ENCODE assay signal across 1 cellular context in genomic region chr1:42766723-42767509, GRCh38.
TF ChIP-seq lines count a peak whose summit lies in the region.

Gene C1orf50 (plus strand): TSS chr1:42767249. CDS start chr1:42767312, 63 bp downstream.
A gene with protein sequence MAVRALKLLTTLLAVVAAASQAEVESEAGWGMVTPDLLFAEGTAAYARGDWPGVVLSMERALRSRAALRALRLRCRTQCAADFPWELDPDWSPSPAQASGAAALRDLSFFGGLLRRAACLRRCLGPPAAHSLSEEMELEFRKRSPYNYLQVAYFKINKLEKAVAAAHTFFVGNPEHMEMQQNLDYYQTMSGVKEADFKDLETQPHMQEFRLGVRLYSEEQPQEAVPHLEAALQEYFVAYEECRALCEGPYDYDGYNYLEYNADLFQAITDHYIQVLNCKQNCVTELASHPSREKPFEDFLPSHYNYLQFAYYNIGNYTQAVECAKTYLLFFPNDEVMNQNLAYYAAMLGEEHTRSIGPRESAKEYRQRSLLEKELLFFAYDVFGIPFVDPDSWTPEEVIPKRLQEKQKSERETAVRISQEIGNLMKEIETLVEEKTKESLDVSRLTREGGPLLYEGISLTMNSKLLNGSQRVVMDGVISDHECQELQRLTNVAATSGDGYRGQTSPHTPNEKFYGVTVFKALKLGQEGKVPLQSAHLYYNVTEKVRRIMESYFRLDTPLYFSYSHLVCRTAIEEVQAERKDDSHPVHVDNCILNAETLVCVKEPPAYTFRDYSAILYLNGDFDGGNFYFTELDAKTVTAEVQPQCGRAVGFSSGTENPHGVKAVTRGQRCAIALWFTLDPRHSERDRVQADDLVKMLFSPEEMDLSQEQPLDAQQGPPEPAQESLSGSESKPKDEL (minus strand): TSS chr1:42767028. CDS start chr1:42766971, 57 bp downstream.

TF ChIP-seq in H1, 55 proteins besides CTCF, POLR2A, EP300 and RAD21:
- TF ChIP-seq TAF1 (IDR thresholded peaks at IDR 0.05; ENCODE audit: low read depth, low read length) = peak; percentile 72
- peak; percentile 87 for TF ChIP-seq NRF1 (IDR thresholded peaks at IDR 0.05; ENCODE audit: low read depth, low read length)
- no peak for TF ChIP-seq EZH2 (IDR thresholded peaks at IDR 0.05; ENCODE audit: low read depth, low read length, severe bottlenecking)
- TF ChIP-seq KDM4A (IDR thresholded peaks at IDR 0.05; ENCODE audit: low read depth, low read length, severe bottlenecking) = peak; percentile 97
- no peak; the same call in 1 of the 2 replicates for TF ChIP-seq RBBP5 (IDR thresholded peaks at IDR 0.05; ENCODE audit: borderline replicate concordance, low read depth, low read length)
- TF ChIP-seq EGR1 (IDR thresholded peaks at IDR 0.05; ENCODE audit: borderline replicate concordance, low read depth, low read length) = peak; percentile 64; the same call in 1 of the 2 replicates
- TF ChIP-seq USF2 (IDR thresholded peaks at IDR 0.05; ENCODE audit: low read length) = no peak
- TF ChIP-seq NANOG (IDR thresholded peaks at IDR 0.05; ENCODE audit: insufficient read depth, low read depth, low read length, poor library complexity, severe bottlenecking) = no peak
- TF ChIP-seq SAP30 (IDR thresholded peaks at IDR 0.05; ENCODE audit: insufficient read depth, insufficient replicate concordance, low read length) = no peak
- TF ChIP-seq HDAC2 (IDR thresholded peaks at IDR 0.05; ENCODE audit: borderline replicate concordance in 1 of 2, low read depth in 2 of 2, low read length in 2 of 2) = peak in 1 of 2 experiments; percentile 89; a peak in 1 of 4 replicates
- no peak for TF ChIP-seq ZNF274 (IDR thresholded peaks at IDR 0.05; ENCODE audit: borderline replicate concordance, extremely low read depth, low read length)
- TF ChIP-seq BACH1 (IDR thresholded peaks at IDR 0.05; ENCODE audit: low read length) = no peak
- no peak for TF ChIP-seq TCF12 (IDR thresholded peaks at IDR 0.05; ENCODE audit: low read depth, low read length)
- no peak for TF ChIP-seq TAF7 (optimal IDR thresholded peaks at IDR 0.05; ENCODE audit: borderline replicate concordance, low read depth, low read length)
- TF ChIP-seq CTBP2 (IDR thresholded peaks at IDR 0.05; ENCODE audit: borderline replicate concordance, insufficient read depth, insufficient read length, low read length) = no peak
- TF ChIP-seq SP2 (IDR thresholded peaks at IDR 0.05; ENCODE audit: low read length) = no peak
- TF ChIP-seq, protein P1, sequence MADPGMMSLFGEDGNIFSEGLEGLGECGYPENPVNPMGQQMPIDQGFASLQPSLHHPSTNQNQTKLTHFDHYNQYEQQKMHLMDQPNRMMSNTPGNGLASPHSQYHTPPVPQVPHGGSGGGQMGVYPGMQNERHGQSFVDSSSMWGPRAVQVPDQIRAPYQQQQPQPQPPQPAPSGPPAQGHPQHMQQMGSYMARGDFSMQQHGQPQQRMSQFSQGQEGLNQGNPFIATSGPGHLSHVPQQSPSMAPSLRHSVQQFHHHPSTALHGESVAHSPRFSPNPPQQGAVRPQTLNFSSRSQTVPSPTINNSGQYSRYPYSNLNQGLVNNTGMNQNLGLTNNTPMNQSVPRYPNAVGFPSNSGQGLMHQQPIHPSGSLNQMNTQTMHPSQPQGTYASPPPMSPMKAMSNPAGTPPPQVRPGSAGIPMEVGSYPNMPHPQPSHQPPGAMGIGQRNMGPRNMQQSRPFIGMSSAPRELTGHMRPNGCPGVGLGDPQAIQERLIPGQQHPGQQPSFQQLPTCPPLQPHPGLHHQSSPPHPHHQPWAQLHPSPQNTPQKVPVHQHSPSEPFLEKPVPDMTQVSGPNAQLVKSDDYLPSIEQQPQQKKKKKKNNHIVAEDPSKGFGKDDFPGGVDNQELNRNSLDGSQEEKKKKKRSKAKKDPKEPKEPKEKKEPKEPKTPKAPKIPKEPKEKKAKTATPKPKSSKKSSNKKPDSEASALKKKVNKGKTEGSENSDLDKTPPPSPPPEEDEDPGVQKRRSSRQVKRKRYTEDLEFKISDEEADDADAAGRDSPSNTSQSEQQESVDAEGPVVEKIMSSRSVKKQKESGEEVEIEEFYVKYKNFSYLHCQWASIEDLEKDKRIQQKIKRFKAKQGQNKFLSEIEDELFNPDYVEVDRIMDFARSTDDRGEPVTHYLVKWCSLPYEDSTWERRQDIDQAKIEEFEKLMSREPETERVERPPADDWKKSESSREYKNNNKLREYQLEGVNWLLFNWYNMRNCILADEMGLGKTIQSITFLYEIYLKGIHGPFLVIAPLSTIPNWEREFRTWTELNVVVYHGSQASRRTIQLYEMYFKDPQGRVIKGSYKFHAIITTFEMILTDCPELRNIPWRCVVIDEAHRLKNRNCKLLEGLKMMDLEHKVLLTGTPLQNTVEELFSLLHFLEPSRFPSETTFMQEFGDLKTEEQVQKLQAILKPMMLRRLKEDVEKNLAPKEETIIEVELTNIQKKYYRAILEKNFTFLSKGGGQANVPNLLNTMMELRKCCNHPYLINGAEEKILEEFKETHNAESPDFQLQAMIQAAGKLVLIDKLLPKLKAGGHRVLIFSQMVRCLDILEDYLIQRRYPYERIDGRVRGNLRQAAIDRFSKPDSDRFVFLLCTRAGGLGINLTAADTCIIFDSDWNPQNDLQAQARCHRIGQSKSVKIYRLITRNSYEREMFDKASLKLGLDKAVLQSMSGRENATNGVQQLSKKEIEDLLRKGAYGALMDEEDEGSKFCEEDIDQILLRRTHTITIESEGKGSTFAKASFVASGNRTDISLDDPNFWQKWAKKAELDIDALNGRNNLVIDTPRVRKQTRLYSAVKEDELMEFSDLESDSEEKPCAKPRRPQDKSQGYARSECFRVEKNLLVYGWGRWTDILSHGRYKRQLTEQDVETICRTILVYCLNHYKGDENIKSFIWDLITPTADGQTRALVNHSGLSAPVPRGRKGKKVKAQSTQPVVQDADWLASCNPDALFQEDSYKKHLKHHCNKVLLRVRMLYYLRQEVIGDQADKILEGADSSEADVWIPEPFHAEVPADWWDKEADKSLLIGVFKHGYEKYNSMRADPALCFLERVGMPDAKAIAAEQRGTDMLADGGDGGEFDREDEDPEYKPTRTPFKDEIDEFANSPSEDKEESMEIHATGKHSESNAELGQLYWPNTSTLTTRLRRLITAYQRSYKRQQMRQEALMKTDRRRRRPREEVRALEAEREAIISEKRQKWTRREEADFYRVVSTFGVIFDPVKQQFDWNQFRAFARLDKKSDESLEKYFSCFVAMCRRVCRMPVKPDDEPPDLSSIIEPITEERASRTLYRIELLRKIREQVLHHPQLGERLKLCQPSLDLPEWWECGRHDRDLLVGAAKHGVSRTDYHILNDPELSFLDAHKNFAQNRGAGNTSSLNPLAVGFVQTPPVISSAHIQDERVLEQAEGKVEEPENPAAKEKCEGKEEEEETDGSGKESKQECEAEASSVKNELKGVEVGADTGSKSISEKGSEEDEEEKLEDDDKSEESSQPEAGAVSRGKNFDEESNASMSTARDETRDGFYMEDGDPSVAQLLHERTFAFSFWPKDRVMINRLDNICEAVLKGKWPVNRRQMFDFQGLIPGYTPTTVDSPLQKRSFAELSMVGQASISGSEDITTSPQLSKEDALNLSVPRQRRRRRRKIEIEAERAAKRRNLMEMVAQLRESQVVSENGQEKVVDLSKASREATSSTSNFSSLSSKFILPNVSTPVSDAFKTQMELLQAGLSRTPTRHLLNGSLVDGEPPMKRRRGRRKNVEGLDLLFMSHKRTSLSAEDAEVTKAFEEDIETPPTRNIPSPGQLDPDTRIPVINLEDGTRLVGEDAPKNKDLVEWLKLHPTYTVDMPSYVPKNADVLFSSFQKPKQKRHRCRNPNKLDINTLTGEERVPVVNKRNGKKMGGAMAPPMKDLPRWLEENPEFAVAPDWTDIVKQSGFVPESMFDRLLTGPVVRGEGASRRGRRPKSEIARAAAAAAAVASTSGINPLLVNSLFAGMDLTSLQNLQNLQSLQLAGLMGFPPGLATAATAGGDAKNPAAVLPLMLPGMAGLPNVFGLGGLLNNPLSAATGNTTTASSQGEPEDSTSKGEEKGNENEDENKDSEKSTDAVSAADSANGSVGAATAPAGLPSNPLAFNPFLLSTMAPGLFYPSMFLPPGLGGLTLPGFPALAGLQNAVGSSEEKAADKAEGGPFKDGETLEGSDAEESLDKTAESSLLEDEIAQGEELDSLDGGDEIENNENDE (IDR thresholded peaks at IDR 0.05; ENCODE audit: insufficient replicate concordance, low read length) = no peak
- no peak for TF ChIP-seq JUND (IDR thresholded peaks at IDR 0.05; ENCODE audit: low read length)
- TF ChIP-seq TEAD4 (IDR thresholded peaks at IDR 0.05; ENCODE audit: low read depth, low read length) = no peak; the same call in 1 of the 2 replicates
- TF ChIP-seq CREB1 (IDR thresholded peaks at IDR 0.05) = peak; percentile 52
- TF ChIP-seq YY1 (IDR thresholded peaks at IDR 0.05; ENCODE audit: low read depth, low read length) = peak; percentile 33; the same call in 1 of the 2 replicates
- no peak for TF ChIP-seq SP1 (IDR thresholded peaks at IDR 0.05; ENCODE audit: low read depth, low read length)
- TF ChIP-seq E2F6 (IDR thresholded peaks at IDR 0.05) = no peak; the same call in 1 of the 2 replicates
- TF ChIP-seq GABPA (IDR thresholded peaks at IDR 0.05; ENCODE audit: borderline replicate concordance, insufficient read depth, low read length) = no peak
- TF ChIP-seq CHD1 (IDR thresholded peaks at IDR 0.05; ENCODE audit: low read depth, low read length) = no peak
- no peak for TF ChIP-seq SRF (IDR thresholded peaks at IDR 0.05; ENCODE audit: low read depth, low read length)
- 0 out of 2 replicates have a peak, but pooled peaks have one; percentile 50 for TF ChIP-seq TBP (IDR thresholded peaks at IDR 0.05; ENCODE audit: low read depth, low read length)
- no peak for TF ChIP-seq SUZ12 (IDR thresholded peaks at IDR 0.05; ENCODE audit: low read length)
- TF ChIP-seq POU5F1 (IDR thresholded peaks at IDR 0.05; ENCODE audit: low read depth, low read length) = no peak
- TF ChIP-seq CBX8 (IDR thresholded peaks at IDR 0.05; ENCODE audit: borderline replicate concordance, low read depth, low read length) = no peak
- peak; percentile 64; the same call in 1 of the 2 replicates for TF ChIP-seq POLR2AphosphoS5 (IDR thresholded peaks at IDR 0.05; ENCODE audit: low read depth, low read length)
- no peak for TF ChIP-seq BRCA1 (IDR thresholded peaks at IDR 0.05; ENCODE audit: low read depth, low read length)
- TF ChIP-seq KDM1A (IDR thresholded peaks at IDR 0.05; ENCODE audit: borderline replicate concordance, low read length) = peak; percentile 75
- TF ChIP-seq JUN (IDR thresholded peaks at IDR 0.05; ENCODE audit: low read depth, low read length) = no peak
- no peak for TF ChIP-seq SIRT6 (IDR thresholded peaks at IDR 0.05; ENCODE audit: low read length)
- TF ChIP-seq PHF8 (conservative IDR thresholded peaks at IDR 0.05; ENCODE audit: low read depth, low read length) = peak; percentile 77; the same call in 1 of the 2 replicates
- peak; percentile 55 for TF ChIP-seq ASH2L (IDR thresholded peaks at IDR 0.05; ENCODE audit: low read length)
- TF ChIP-seq, protein P2, sequence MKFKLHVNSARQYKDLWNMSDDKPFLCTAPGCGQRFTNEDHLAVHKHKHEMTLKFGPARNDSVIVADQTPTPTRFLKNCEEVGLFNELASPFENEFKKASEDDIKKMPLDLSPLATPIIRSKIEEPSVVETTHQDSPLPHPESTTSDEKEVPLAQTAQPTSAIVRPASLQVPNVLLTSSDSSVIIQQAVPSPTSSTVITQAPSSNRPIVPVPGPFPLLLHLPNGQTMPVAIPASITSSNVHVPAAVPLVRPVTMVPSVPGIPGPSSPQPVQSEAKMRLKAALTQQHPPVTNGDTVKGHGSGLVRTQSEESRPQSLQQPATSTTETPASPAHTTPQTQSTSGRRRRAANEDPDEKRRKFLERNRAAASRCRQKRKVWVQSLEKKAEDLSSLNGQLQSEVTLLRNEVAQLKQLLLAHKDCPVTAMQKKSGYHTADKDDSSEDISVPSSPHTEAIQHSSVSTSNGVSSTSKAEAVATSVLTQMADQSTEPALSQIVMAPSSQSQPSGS (IDR thresholded peaks at IDR 0.05; ENCODE audit: low read length) = no peak
- peak; percentile 38 for TF ChIP-seq KDM5A (IDR thresholded peaks at IDR 0.05; ENCODE audit: low read length)
- TF ChIP-seq SIN3A (conservative IDR thresholded peaks at IDR 0.05 in 1 of 2, IDR thresholded peaks at IDR 0.05 in 1 of 2; ENCODE audit: low read depth in 1 of 2, low read length in 2 of 2) = peak in 1 of 2 experiments; percentile 76; a peak in 2 of 4 replicates
